In the genomic region with DNA sequence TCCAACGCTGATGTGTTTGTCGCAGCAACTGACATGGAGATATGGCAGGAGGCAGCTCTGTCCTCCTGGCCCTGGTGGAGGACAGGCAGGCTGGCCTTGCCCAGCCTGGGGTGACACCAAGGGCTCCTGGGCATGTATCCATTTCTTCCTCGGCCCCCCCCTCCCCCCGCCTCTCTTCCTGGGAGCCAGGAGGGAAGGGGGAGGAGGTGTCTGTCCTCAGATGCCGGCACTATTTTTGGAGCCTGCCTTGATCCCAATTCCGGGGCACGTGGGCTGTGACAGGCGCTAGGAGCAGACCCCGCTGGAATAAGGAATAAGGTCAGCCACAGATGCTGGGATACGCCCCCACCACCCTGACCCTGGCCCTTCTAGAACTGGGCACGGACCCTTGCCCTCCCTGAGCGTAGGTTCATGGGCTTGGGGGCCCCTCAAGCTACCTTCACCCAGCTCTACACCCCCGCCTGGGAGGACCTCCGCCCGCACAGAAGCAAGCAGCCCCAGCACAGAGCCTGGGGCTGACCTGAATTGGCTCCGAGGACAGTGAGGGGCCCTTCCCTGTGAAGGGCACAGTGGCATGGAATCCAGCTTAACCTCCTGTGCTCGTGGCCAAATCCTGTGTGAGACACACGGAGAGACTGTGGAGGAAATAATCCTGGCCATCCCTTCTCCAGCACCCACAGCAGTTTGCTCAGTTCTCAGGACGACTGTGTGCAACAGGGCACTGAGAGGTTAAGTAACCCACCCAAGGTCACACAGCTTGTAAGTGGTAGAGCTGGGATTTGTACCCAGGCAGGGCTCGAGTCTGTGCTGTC, we compare ENCODE assay signal across 23 cellular contexts. TPM values are rescaled to one million over a fixed set of nuclear protein-coding genes. Genes with fewer than 3 reads are reported as not detected.
DNase-seq lines count a peak whose midpoint lies in the region; ATAC-seq, FAIRE-seq and TF ChIP-seq lines count a peak whose summit lies in the region.
"Had no signal": no experiment of that assay in that cellular context is flagged by ENCODE, and none has a peak within 500 bp of the region (broad histone marks: within the 10 kb centered on the region; RNA-seq: fewer than 3 reads in every experiment).

No MANE protein-coding gene starts in this region.

- ATAC-seq in HepG2 = peak; percentile 55
- ATAC-seq: activated T-cell treated with anti-CD3 and anti-CD28 coated beads, Interleukin-2, amount 50 U/mL, for 72 hours; CD8-positive, alpha-beta T cell had no signal

- H3K18ac ChIP-seq in H1 (ENCODE audit: extremely low read depth, low read length) = no peak overlapping the region

- H3K9ac ChIP-seq in Karpas-422 (ENCODE audit: low read length) = no peak overlapping the region
- no peak overlapping the region for H3K9ac ChIP-seq in H1 (replicated peaks in 1 of 4; ENCODE audit: extremely low read depth in 1 of 4, low read depth in 3 of 4, low read length in 3 of 4)
- H3K9ac ChIP-seq in HepG2 (ENCODE audit: insufficient read depth, low read depth, low read length) = no peak overlapping the region
- H3K9ac ChIP-seq: SK-N-SH had no signal

- no peak for TF ChIP-seq POLR2A in H1 (IDR thresholded peaks at IDR 0.05; ENCODE audit: control extremely low read depth in 1 of 2, low read depth in 2 of 2, low read length in 2 of 2)
- TF ChIP-seq POLR2A in HepG2 (IDR thresholded peaks at IDR 0.05; ENCODE audit: insufficient read depth in 1 of 2, low read depth in 2 of 2, low read length in 2 of 2) = no peak
- TF ChIP-seq POLR2A in spleen (IDR thresholded peaks at IDR 0.05) = no peak

- TF ChIP-seq RAD21 in H1 (IDR thresholded peaks at IDR 0.05 in 1 of 2, conservative IDR thresholded peaks at IDR 0.05 in 1 of 2; ENCODE audit: low read depth in 2 of 2, low read length in 2 of 2) (no peak), HepG2 (CRISPR knock-in tag; IDR thresholded peaks at IDR 0.05) (no peak)

- H4K91ac ChIP-seq in H1 (replicated peaks; ENCODE audit: insufficient read length, low read length) = no peak overlapping the region

- in situ Hi-C loops in HepG2 (cut with HindIII; ENCODE audit: extremely low pct_ligation_motif_present, low pct_unique_long_range_greater_than_20kb) = no loop called here
- in situ Hi-C loops in ACHN (cut with HindIII; ENCODE audit: low pct_ligation_motif_present, low pct_unique_long_range_greater_than_20kb, low sequenced_read_pairs) = no loop called here

- H2BK12ac ChIP-seq in H1 (ENCODE audit: low read depth, low read length) = peak overlapping the region; percentile 53; the same call in 1 of the 2 replicates

- TF ChIP-seq EP300 in H1 (IDR thresholded peaks at IDR 0.05; ENCODE audit: borderline replicate concordance in 1 of 2, low read depth in 2 of 2, low read length in 2 of 2) (no peak), HepG2 (IDR thresholded peaks at IDR 0.05; ENCODE audit: low read depth in 2 of 2, low read length in 2 of 2) (no peak), HepG2 (CRISPR knock-in tag; IDR thresholded peaks at IDR 0.05; ENCODE audit: borderline replicate concordance) (no peak)

- no peaks in the 10 kb centered on the region for H3K79me1 ChIP-seq in H1 (ENCODE audit: low read depth, low read length)

- no peak overlapping the region; the same call in 1 of the 2 replicates for H4K8ac ChIP-seq in H1 (ENCODE audit: extremely low read depth, insufficient read depth, low read length)

- FAIRE-seq in H1 (lab: Jason Lieb, UNC) (no peak), HepG2 (lab: Jason Lieb, UNC) (no peak)
- FAIRE-seq: keratinocyte had no signal

- H3K79me2 ChIP-seq in Karpas-422 (ENCODE audit: low read length) (no peaks in the 10 kb centered on the region), H1 (ENCODE audit: control insufficient read depth in 1 of 2, insufficient read depth in 2 of 2, low read length in 2 of 2) (no peaks in the 10 kb centered on the region), HepG2 (ENCODE audit: insufficient read depth, low read length) (no peaks in the 10 kb centered on the region)

- peak; percentile 22 for DNase-seq in Karpas-422
- DNase-seq in H1 (ENCODE audit: low read depth in 1 of 2, low spot score in 2 of 2) = no peak
- DNase-seq in HepG2 (ENCODE audit: low spot score) = no peak
- peak; percentile 22 for DNase-seq in spleen
- DNase-seq in NCI-H128 (lab: John Stamatoyannopoulos, UW; ENCODE audit: unreplicated experiment) = no peak
- DNase-seq in Kasumi-1 (lab: John Stamatoyannopoulos, UW) = no peak
- DNase-seq in ACHN = no peak
- no peak for DNase-seq in activated CD4-positive, CD25-positive, alpha-beta regulatory T cell treated with anti-CD3 and anti-CD28 coated beads, Interleukin-2, amount 50 U/mL, for 72 hours
- DNase-seq: activated CD4-positive, alpha-beta T cell treated with anti-CD3 and anti-CD28 coated beads for 1 hour; activated T-cell treated with anti-CD3 and anti-CD28 coated beads, Interleukin-2, amount 50 U/mL, for 72 hours; CD8-positive, alpha-beta T cell; cortex of kidney; HFFc6; NCI-H1694; NCI-H2227 treated with DMSO at 0.1 percent for 48 hours; SK-N-SH; T1000 had no signal

- POLR2A ChIA-PET in H1 (lab: Charles Lee; ENCODE audit: partially characterized antibody) (interaction anchor here (0.9 to 1.4 kb wide), 4 partner anchors 9 to 90 kb away, joined by 3 to 4 read pairs (median 3); a partner anchor contains a TSS), HepG2 (lab: Yijun Ruan, JAX) (interaction anchor here (0.6 to 1.2 kb wide), 2 partner anchors 54 to 173 kb away, joined by 3 to 4 read pairs; no protein-coding TSS in a partner anchor)

- TF ChIP-seq CTCF in H1 (IDR thresholded peaks at IDR 0.05; ENCODE audit: control extremely low read depth in 1 of 3, insufficient read depth in 1 of 3, low read depth in 1 of 3, low read length in 3 of 3) (no peak), HepG2 (CRISPR knock-in tag; IDR thresholded peaks at IDR 0.05) (no peak), spleen (IDR thresholded peaks at IDR 0.05 in 8 of 11, conservative IDR thresholded peaks at IDR 0.05 in 3 of 11) (no peak)

- H3K9me2 ChIP-seq in Karpas-422 (replicated peaks; ENCODE audit: insufficient read depth, low read length) = no peaks in the 10 kb centered on the region
- H3K9me2 ChIP-seq: SK-N-SH had no signal

- H2AFZ ChIP-seq in Karpas-422 (ENCODE audit: low read length) (no peak overlapping the region), H1 (ENCODE audit: low read length) (no peak overlapping the region; the same call in 1 of the 2 replicates), HepG2 (ENCODE audit: low read length) (no peak overlapping the region)

- H3K4me2 ChIP-seq in Karpas-422 (ENCODE audit: low read depth, low read length, poor library complexity, severe bottlenecking) (no peak overlapping the region), H1 (ENCODE audit: insufficient read depth in 1 of 2, low read depth in 2 of 2, low read length in 2 of 2) (no peak overlapping the region; a peak in 1 of 4 replicates), HepG2 (ENCODE audit: low read depth, low read length) (peak overlapping the region; percentile 5; the same call in 1 of the 2 replicates)
- H3K4me2 ChIP-seq: SK-N-SH had no signal

- H2BK20ac ChIP-seq in H1 (ENCODE audit: low read length) = no peak overlapping the region; the same call in 1 of the 2 replicates

- WGBS in H1 (ENCODE audit: extremely low coverage in 1 of 2, insufficient coverage in 1 of 2, insufficient read length in 1 of 2, insufficient replicate concordance in 2 of 2, low coverage in 1 of 2, low lambda C conversion rate in 2 of 2, missing lambda C conversion rate in 1 of 2), 2 experiments = 81% methylated on average over 19 of the region's 20 CpGs; no CpG with 5 or more reads in 1 of the 2 experiments
- 11% methylated on average over 18 of the region's 20 CpGs for WGBS in HepG2 (ENCODE audit: low lambda C conversion rate)
- 44 to 65% (median 53%) methylated on average over 16 to 20 of the region's 20 CpGs for WGBS in spleen, 5 donors

- H4K5ac ChIP-seq in H1 (ENCODE audit: insufficient read length, low read depth, low read length) = no peak overlapping the region

- CTCF ChIA-PET in H1 (lab: Charles Lee; ENCODE audit: partially characterized antibody) (interaction anchor here (1.0 to 1.2 kb wide), 2 partner anchors 20 to 24 kb away, joined by 3 read pairs; no protein-coding TSS in a partner anchor), HepG2 (lab: Yijun Ruan, JAX; ENCODE audit: low intra/inter-chr PET ratio, low total read pairs) (no interaction called here)

- no peak overlapping the region for H3K14ac ChIP-seq in H1 (ENCODE audit: insufficient read length)

- H3K4me3 ChIP-seq in Karpas-422 (ENCODE audit: low read length) (no peak overlapping the region), H1 (ENCODE audit: extremely low read depth in 1 of 4, insufficient read depth in 2 of 4, low read depth in 3 of 4, low read length in 4 of 4) (no peak overlapping the region), HepG2 (replicated peaks in 1 of 3; ENCODE audit: insufficient read depth in 1 of 3, low read depth in 2 of 3, low read length in 3 of 3) (no peak overlapping the region), spleen (no peak overlapping the region)
- H3K4me3 ChIP-seq: prostate gland, suprapubic skin had no signal

- H3K23me2 ChIP-seq in H1 (ENCODE audit: low read depth, low read length) = peaks cover under 1% of the 10 kb centered on the region; the same call in 1 of the 2 replicates

- H3K4me1 ChIP-seq in Karpas-422 (ENCODE audit: low read length) = peaks cover 9% of the 10 kb centered on the region
- peaks cover 0 to 5% (median 4%) of the 10 kb centered on the region in 4 experiments; a peak in 6 of 7 replicates for H3K4me1 ChIP-seq in H1 (replicated peaks in 1 of 4; ENCODE audit: control insufficient read depth in 3 of 4, insufficient read depth in 4 of 4, low read length in 3 of 4)
- H3K4me1 ChIP-seq in HepG2 (ENCODE audit: insufficient read depth, low read length) = peaks cover under 1% of the 10 kb centered on the region; the same call in 1 of the 2 replicates
- peaks cover 0 to under 1% (median 0%) of the 10 kb centered on the region in 6 donors for H3K4me1 ChIP-seq in spleen
- H3K4me1 ChIP-seq: prostate gland, suprapubic skin had no signal

- H3K27me3 ChIP-seq in Karpas-422 (ENCODE audit: low read length) = no peaks in the 10 kb centered on the region
- H3K27me3 ChIP-seq in H1 (replicated peaks in 1 of 4; ENCODE audit: control insufficient read depth in 3 of 4, extremely low read depth in 1 of 4, insufficient read depth in 3 of 4, low read length in 3 of 4) = peaks cover 0 to 8% (median 3%) of the 10 kb centered on the region in 4 experiments; a peak in 4 of 7 replicates
- H3K27me3 ChIP-seq in HepG2 (ENCODE audit: control insufficient read depth in 1 of 2, insufficient read depth in 2 of 2, low read length in 2 of 2) = peaks cover 5 to 45% of the 10 kb centered on the region in 2 experiments; a peak in 4 of 5 replicates
- H3K27me3 ChIP-seq in spleen (replicated peaks in 1 of 7) = peaks cover 0 to 51% (median 12%) of the 10 kb centered on the region in 7 donors

- intact Hi-C loops in HepG2 (cut with micrococcal nuclease; ENCODE audit: unreplicated experiment) (no loop called here), spleen (cut with DNase I; ENCODE audit: low total_unique reads) (no loop called here)

- BruUV-seq in HepG2 (replicated peaks; lab: Mats Ljungman, UMichigan) = no TSS peak

- H3K56ac ChIP-seq in H1 (replicated peaks; ENCODE audit: insufficient read length, low read depth, low read length) = no peak overlapping the region

- H4K20me1 ChIP-seq in Karpas-422 (ENCODE audit: insufficient read depth, low read depth, low read length) = no peaks in the 10 kb centered on the region
- no peaks in the 10 kb centered on the region for H4K20me1 ChIP-seq in H1 (replicated peaks in 1 of 2; ENCODE audit: control insufficient read depth in 1 of 2, insufficient read depth in 2 of 2, low read length in 2 of 2)
- H4K20me1 ChIP-seq in HepG2 (ENCODE audit: insufficient read depth, low read length) = no peaks in the 10 kb centered on the region

- H3K36me3 ChIP-seq in Karpas-422 (ENCODE audit: insufficient read depth, low read length) (no peaks in the 10 kb centered on the region), H1 (ENCODE audit: control insufficient read depth in 2 of 4, insufficient read depth in 4 of 4, low read length in 3 of 4) (no peaks in the 10 kb centered on the region), HepG2 (replicated peaks in 1 of 2; ENCODE audit: control insufficient read depth in 1 of 2, insufficient read depth in 2 of 2, low read length in 2 of 2) (no peaks in the 10 kb centered on the region), spleen (no peaks in the 10 kb centered on the region)
- H3K36me3 ChIP-seq: prostate gland, suprapubic skin had no signal

- H3K4ac ChIP-seq in H1 (replicated peaks; ENCODE audit: insufficient read length, low read depth, low read length) = no peak overlapping the region

- no peak overlapping the region for H2BK15ac ChIP-seq in H1 (ENCODE audit: low read length)

- H3K27ac ChIP-seq in Karpas-422 (ENCODE audit: low read length) (no peak overlapping the region), H1 (ENCODE audit: low read depth, low read length) (no peak overlapping the region), HepG2 (ENCODE audit: extremely low read length, insufficient read depth, low read length) (no peak overlapping the region), spleen (no peak overlapping the region)
- H3K27ac ChIP-seq: prostate gland, suprapubic skin had no signal

- H3K23ac ChIP-seq in H1 (ENCODE audit: insufficient read length) = no peak overlapping the region

- H2BK5ac ChIP-seq in H1 (ENCODE audit: low read depth, low read length) = no peak overlapping the region

- H2AK5ac ChIP-seq in H1 (ENCODE audit: low read depth, low read length) = no peak overlapping the region

- H3K9me3 ChIP-seq in Karpas-422 (ENCODE audit: low read length) = 0 out of 2 replicates have a peak, but pooled peaks cover 2% of the 10 kb centered on the region
- no peaks in the 10 kb centered on the region for H3K9me3 ChIP-seq in H1 (ENCODE audit: insufficient read depth in 2 of 2, low read depth in 1 of 2, low read length in 1 of 2)
- no peaks in the 10 kb centered on the region for H3K9me3 ChIP-seq in HepG2 (ENCODE audit: low read length)
- H3K9me3 ChIP-seq in spleen = peaks cover 0 to 20% (median 3%) of the 10 kb centered on the region in 8 donors
- H3K9me3 ChIP-seq: prostate gland, SK-N-SH, suprapubic skin had no signal

- no peak overlapping the region for H2BK120ac ChIP-seq in H1 (replicated peaks; ENCODE audit: low read depth, low read length)

RNA-seq across cellular contexts. Expression of a gene that starts 24.1 kb away (rescaled TPM):
- total RNA-seq in Karpas-422 (2014; rRNA removed; shearing (Covaris generic); ENCODE audit: low replicate concordance) = not detected in 2 replicates
- 3.0 and 3.2 TPM in 2 replicates for total RNA-seq in H1 (2021; fragmentation: NEBNext Ultra II Directional; extraction: Animal tissue kit (Norgen Biotek cat#: 25700))
- 1.9 and 2.1 TPM in 2 replicates for polyA plus RNA-seq in H1 (2011; rRNA removed)
- polyA plus RNA-seq in H1 (2011; cell fraction: cytosol; rRNA removed) = 2.1 TPM
- 2.7 TPM for polyA plus RNA-seq in H1 (2011; cell fraction: nucleus; rRNA removed)
- polyA plus RNA-seq in H1 (2012, experiment 1 of 2) = 1.9 to 2.9 TPM (median 2.3 TPM) in 4 replicates
- 1.6 TPM for polyA plus RNA-seq in H1 (2012, experiment 2 of 2)
- 1.1 TPM for polyA plus RNA-seq in H1 (2013, experiment 1 of 2)
- polyA plus RNA-seq in H1 (2013, experiment 2 of 2) = 0.99 TPM
- 4.0 and 5.8 TPM in 2 replicates for polyA minus RNA-seq in H1 (2011; rRNA and poly(A)+ RNA removed)
- 1.7 TPM for polyA minus RNA-seq in H1 (2011; cell fraction: cytosol; rRNA and poly(A)+ RNA removed)
- 2.9 TPM for polyA minus RNA-seq in H1 (2011; cell fraction: nucleus; rRNA and poly(A)+ RNA removed)
- total RNA-seq in HepG2 (2016; rRNA removed; fragmentation: Illumina TruSeq; extraction: Trizol) = 0.36 and 0.42 TPM in 2 replicates
- total RNA-seq in HepG2 (2016; cell fraction: cytosol; rRNA removed; fragmentation: Illumina TruSeq; extraction: Trizol; ENCODE audit: low read depth) = 0.09 TPM in 1 of 2 replicates, not detected in the other
- 0.34 and 0.43 TPM in 2 replicates for total RNA-seq in HepG2 (2016; cell fraction: insoluble cytoplasmic fraction; rRNA removed; fragmentation: Illumina TruSeq; extraction: Trizol)
- 0.19 and 0.21 TPM in 2 replicates for total RNA-seq in HepG2 (2016; cell fraction: membrane; rRNA removed; fragmentation: Illumina TruSeq; extraction: Trizol)
- 0.34 and 0.43 TPM in 2 replicates for total RNA-seq in HepG2 (2016; cell fraction: nucleus; rRNA removed; fragmentation: Illumina TruSeq; extraction: Trizol)
- 0.40 and 0.60 TPM in 2 replicates for polyA plus RNA-seq in HepG2 (2011; rRNA removed)
- polyA plus RNA-seq in HepG2 (2011; cell fraction: cytosol; rRNA removed) = 0.31 and 0.44 TPM in 2 replicates
- polyA plus RNA-seq in HepG2 (2011; cell fraction: nucleus; rRNA removed) = 1.3 and 1.5 TPM in 2 replicates
- 0.59 and 1.0 TPM in 2 replicates for polyA plus RNA-seq in HepG2 (2012)
- polyA plus RNA-seq in HepG2 (2016; cell fraction: cytosol; fragmentation: Illumina TruSeq; extraction: Trizol; ENCODE audit: low read depth) = 0.02 TPM in 2 replicates
- 0.32 and 0.43 TPM in 2 replicates for polyA plus RNA-seq in HepG2 (2016; cell fraction: insoluble cytoplasmic fraction; fragmentation: Illumina TruSeq; extraction: Trizol; ENCODE audit: low read depth)
- polyA plus RNA-seq in HepG2 (2016; cell fraction: membrane; fragmentation: Illumina TruSeq; extraction: Trizol; ENCODE audit: low read depth) = 0.08 and 0.14 TPM in 2 replicates
- 0.31 and 0.41 TPM in 2 replicates for polyA plus RNA-seq in HepG2 (2016; cell fraction: nucleus; fragmentation: Illumina TruSeq; extraction: Trizol; ENCODE audit: insufficient read depth, low read depth)
- 0.16 and 1.5 TPM in 2 replicates for polyA minus RNA-seq in HepG2 (2011; rRNA and poly(A)+ RNA removed; ENCODE audit: low replicate concordance)
- 0.18 and 0.49 TPM in 2 replicates for polyA minus RNA-seq in HepG2 (2011; cell fraction: cytosol; rRNA and poly(A)+ RNA removed)
- polyA minus RNA-seq in HepG2 (2011; cell fraction: nucleus; rRNA and poly(A)+ RNA removed) = 0.64 and 0.75 TPM in 2 replicates
- total RNA-seq in spleen = under 1 TPM in 6 of 7 donors, not detected in 1; 0.13 to 0.94 (median 0.60) TPM
- polyA plus RNA-seq in spleen = under 1 TPM; 0.06 to 0.26 (median 0.11) TPM
- total RNA-seq: activated CD8-positive, alpha-beta memory T cell treated with anti-CD3 and anti-CD28 coated beads for 36 hours; CD8-positive, alpha-beta T cell; HFFc6; HT1080; natural killer cell treated with Interleukin-12 subunit alpha and Interleukin-12 subunit beta and Interleukin-15 and Interleukin-18, amount 100 ng/mL, for 72 hours had no signal

RNA-seq across cellular contexts. Expression of a gene that starts 45.3 kb away (rescaled TPM):
- not detected in 2 replicates for total RNA-seq in Karpas-422 (2014; rRNA removed; shearing (Covaris generic); ENCODE audit: low replicate concordance)
- total RNA-seq in H1 (2021; fragmentation: NEBNext Ultra II Directional; extraction: Animal tissue kit (Norgen Biotek cat#: 25700)) = 28.8 and 29.5 TPM in 2 replicates
- polyA plus RNA-seq in H1 (2011; rRNA removed) (11.3 and 15.8 TPM in 2 replicates), HepG2 (2011; rRNA removed) (5.7 and 7.5 TPM in 2 replicates), spleen (under 1 TPM; 0.11 to 0.77 (median 0.29) TPM)
- 13.7 TPM for polyA plus RNA-seq in H1 (2011; cell fraction: cytosol; rRNA removed)
- polyA plus RNA-seq in H1 (2011; cell fraction: nucleus; rRNA removed) = 46.9 TPM
- polyA plus RNA-seq in H1 (2012, experiment 1 of 2) = 16.5 to 27.4 TPM (median 22.8 TPM) in 4 replicates
- 5.2 TPM for polyA plus RNA-seq in H1 (2012, experiment 2 of 2)
- 16.4 TPM for polyA plus RNA-seq in H1 (2013, experiment 1 of 2)
- 15.4 TPM for polyA plus RNA-seq in H1 (2013, experiment 2 of 2)
- polyA minus RNA-seq in H1 (2011; rRNA and poly(A)+ RNA removed) = 21.5 and 22.3 TPM in 2 replicates
- polyA minus RNA-seq in H1 (2011; cell fraction: cytosol; rRNA and poly(A)+ RNA removed) = 15.9 TPM
- polyA minus RNA-seq in H1 (2011; cell fraction: nucleus; rRNA and poly(A)+ RNA removed) = 21.8 TPM
- total RNA-seq in HepG2 (2016; rRNA removed; fragmentation: Illumina TruSeq; extraction: Trizol) (4.4 and 6.6 TPM in 2 replicates), spleen (under 1 TPM in 4 of 7 donors, not detected in 3; 0.18 to 0.37 (median 0.19) TPM)
- total RNA-seq in HepG2 (2016; cell fraction: cytosol; rRNA removed; fragmentation: Illumina TruSeq; extraction: Trizol; ENCODE audit: low read depth) = 1.1 and 1.5 TPM in 2 replicates
- total RNA-seq in HepG2 (2016; cell fraction: insoluble cytoplasmic fraction; rRNA removed; fragmentation: Illumina TruSeq; extraction: Trizol) = 3.3 and 6.8 TPM in 2 replicates
- 1.8 and 2.4 TPM in 2 replicates for total RNA-seq in HepG2 (2016; cell fraction: membrane; rRNA removed; fragmentation: Illumina TruSeq; extraction: Trizol)
- 8.8 and 10.7 TPM in 2 replicates for total RNA-seq in HepG2 (2016; cell fraction: nucleus; rRNA removed; fragmentation: Illumina TruSeq; extraction: Trizol)
- 4.1 and 4.4 TPM in 2 replicates for polyA plus RNA-seq in HepG2 (2011; cell fraction: cytosol; rRNA removed)
- 19.1 and 22.6 TPM in 2 replicates for polyA plus RNA-seq in HepG2 (2011; cell fraction: nucleus; rRNA removed)
- polyA plus RNA-seq in HepG2 (2012) = 5.2 and 7.1 TPM in 2 replicates
- polyA plus RNA-seq in HepG2 (2016; cell fraction: cytosol; fragmentation: Illumina TruSeq; extraction: Trizol; ENCODE audit: low read depth) = 0.62 and 0.73 TPM in 2 replicates
- 2.7 and 3.1 TPM in 2 replicates for polyA plus RNA-seq in HepG2 (2016; cell fraction: insoluble cytoplasmic fraction; fragmentation: Illumina TruSeq; extraction: Trizol; ENCODE audit: low read depth)
- polyA plus RNA-seq in HepG2 (2016; cell fraction: membrane; fragmentation: Illumina TruSeq; extraction: Trizol; ENCODE audit: low read depth) = 0.72 and 0.92 TPM in 2 replicates
- polyA plus RNA-seq in HepG2 (2016; cell fraction: nucleus; fragmentation: Illumina TruSeq; extraction: Trizol; ENCODE audit: insufficient read depth, low read depth) = 14.4 and 14.5 TPM in 2 replicates
- polyA minus RNA-seq in HepG2 (2011; rRNA and poly(A)+ RNA removed; ENCODE audit: low replicate concordance) = 9.9 and 18.8 TPM in 2 replicates
- polyA minus RNA-seq in HepG2 (2011; cell fraction: cytosol; rRNA and poly(A)+ RNA removed) = 6.1 and 7.4 TPM in 2 replicates
- polyA minus RNA-seq in HepG2 (2011; cell fraction: nucleus; rRNA and poly(A)+ RNA removed) = 7.3 and 10.2 TPM in 2 replicates
- total RNA-seq: activated CD8-positive, alpha-beta memory T cell treated with anti-CD3 and anti-CD28 coated beads for 36 hours; CD8-positive, alpha-beta T cell; natural killer cell treated with Interleukin-12 subunit alpha and Interleukin-12 subunit beta and Interleukin-15 and Interleukin-18, amount 100 ng/mL, for 72 hours had no signal

RNA-seq across cellular contexts. Expression of a gene that starts 51.5 kb away (rescaled TPM):
- 12.6 and 19.3 TPM in 2 replicates for total RNA-seq in Karpas-422 (2014; rRNA removed; shearing (Covaris generic); ENCODE audit: low replicate concordance)
- total RNA-seq in H1 (2021; fragmentation: NEBNext Ultra II Directional; extraction: Animal tissue kit (Norgen Biotek cat#: 25700)) = 13.2 and 13.6 TPM in 2 replicates
- 10.1 and 13.6 TPM in 2 replicates for polyA plus RNA-seq in H1 (2011; rRNA removed)
- polyA plus RNA-seq in H1 (2011; cell fraction: cytosol; rRNA removed) = 11.1 TPM
- 22.2 TPM for polyA plus RNA-seq in H1 (2011; cell fraction: nucleus; rRNA removed)
- 6.7 to 12.4 TPM (median 10.6 TPM) in 4 replicates for polyA plus RNA-seq in H1 (2012, experiment 1 of 2)
- polyA plus RNA-seq in H1 (2012, experiment 2 of 2) = 7.6 TPM
- polyA plus RNA-seq in H1 (2013, experiment 1 of 2) = 11.8 TPM
- 10.6 TPM for polyA plus RNA-seq in H1 (2013, experiment 2 of 2)
- 6.0 and 7.2 TPM in 2 replicates for polyA minus RNA-seq in H1 (2011; rRNA and poly(A)+ RNA removed)
- polyA minus RNA-seq in H1 (2011; cell fraction: cytosol; rRNA and poly(A)+ RNA removed) = 4.6 TPM
- 10.6 TPM for polyA minus RNA-seq in H1 (2011; cell fraction: nucleus; rRNA and poly(A)+ RNA removed)
- total RNA-seq in HepG2 (2016; rRNA removed; fragmentation: Illumina TruSeq; extraction: Trizol) = 29.8 and 60.3 TPM in 2 replicates
- total RNA-seq in HepG2 (2016; cell fraction: cytosol; rRNA removed; fragmentation: Illumina TruSeq; extraction: Trizol; ENCODE audit: low read depth) = 10.2 and 12.2 TPM in 2 replicates
- 25.3 and 59.7 TPM in 2 replicates for total RNA-seq in HepG2 (2016; cell fraction: insoluble cytoplasmic fraction; rRNA removed; fragmentation: Illumina TruSeq; extraction: Trizol)
- 19.0 and 22.6 TPM in 2 replicates for total RNA-seq in HepG2 (2016; cell fraction: membrane; rRNA removed; fragmentation: Illumina TruSeq; extraction: Trizol)
- total RNA-seq in HepG2 (2016; cell fraction: nucleus; rRNA removed; fragmentation: Illumina TruSeq; extraction: Trizol) = 58.3 and 69.4 TPM in 2 replicates
- polyA plus RNA-seq in HepG2 (2011; rRNA removed) = 27.1 and 31.6 TPM in 2 replicates
- polyA plus RNA-seq in HepG2 (2011; cell fraction: cytosol; rRNA removed) = 28.0 and 43.3 TPM in 2 replicates
- polyA plus RNA-seq in HepG2 (2011; cell fraction: nucleus; rRNA removed) = 119 and 135 TPM in 2 replicates
- polyA plus RNA-seq in HepG2 (2012) = 20.6 and 22.0 TPM in 2 replicates
- polyA plus RNA-seq in HepG2 (2016; cell fraction: cytosol; fragmentation: Illumina TruSeq; extraction: Trizol; ENCODE audit: low read depth) = 7.6 and 9.3 TPM in 2 replicates
- polyA plus RNA-seq in HepG2 (2016; cell fraction: insoluble cytoplasmic fraction; fragmentation: Illumina TruSeq; extraction: Trizol; ENCODE audit: low read depth) = 24.9 and 27.9 TPM in 2 replicates
- polyA plus RNA-seq in HepG2 (2016; cell fraction: membrane; fragmentation: Illumina TruSeq; extraction: Trizol; ENCODE audit: low read depth) = 15.1 and 16.1 TPM in 2 replicates
- polyA plus RNA-seq in HepG2 (2016; cell fraction: nucleus; fragmentation: Illumina TruSeq; extraction: Trizol; ENCODE audit: insufficient read depth, low read depth) = 111 and 120 TPM in 2 replicates
- 13.4 and 91.3 TPM in 2 replicates for polyA minus RNA-seq in HepG2 (2011; rRNA and poly(A)+ RNA removed; ENCODE audit: low replicate concordance)
- 24.6 and 30.4 TPM in 2 replicates for polyA minus RNA-seq in HepG2 (2011; cell fraction: cytosol; rRNA and poly(A)+ RNA removed)
- 41.9 and 43.5 TPM in 2 replicates for polyA minus RNA-seq in HepG2 (2011; cell fraction: nucleus; rRNA and poly(A)+ RNA removed)
- 10 to 100 TPM; 16.2 to 41.8 (median 25.4) TPM for total RNA-seq in spleen
- 10 to 100 TPM; 11.8 to 17.7 (median 14.8) TPM for polyA plus RNA-seq in spleen

Comparison
In these comparisons a context has a peak if more than half of its experiments do, and no peak if none do; other contexts are left out.
1. DNase-seq: peak in Karpas-422 (single experiment) and spleen (single experiment); none in H1 (0 of 2), HepG2 (single experiment), NCI-H128 (single experiment), Kasumi-1 (0 of 2), ACHN (single experiment) and activated CD4-positive, CD25-positive, alpha-beta regulatory T cell treated with anti-CD3 and anti-CD28 coated beads, Interleukin-2, amount 50 U/mL, for 72 hours (single experiment).